16 cellular contexts compared by ENCODE assay signal in the genomic region with DNA sequence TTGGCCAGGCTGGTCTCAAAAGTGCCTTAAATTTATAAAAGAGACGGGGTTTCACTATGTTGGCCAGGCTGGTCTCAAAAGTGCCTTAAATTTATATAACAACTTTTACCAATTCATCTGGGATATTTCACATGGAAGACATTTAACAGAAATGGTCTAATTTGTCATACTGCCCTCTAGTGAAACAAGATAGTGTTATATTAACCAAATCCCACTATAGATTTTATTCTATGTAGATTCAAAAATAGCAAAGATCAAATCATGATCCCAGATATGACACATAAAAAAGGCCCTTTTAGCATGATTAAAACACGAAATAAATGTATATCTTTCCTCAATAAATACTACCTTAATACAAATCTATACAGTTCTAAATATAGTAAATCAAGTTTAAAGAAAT.
DNase-seq lines count a peak whose midpoint lies in the region; ATAC-seq and TF ChIP-seq lines count a peak whose summit lies in the region.
"Had no signal": no experiment of that assay in that cellular context is flagged by ENCODE, and none has a peak within 500 bp of the region (broad histone marks: within the 10 kb centered on the region; RNA-seq: fewer than 3 reads in every experiment).

No MANE protein-coding gene starts in this region.

- H3K27me3 ChIP-seq in OCI-LY3 (ENCODE audit: low read depth, low read length) (no peaks in the 10 kb centered on the region), hepatocyte (no peaks in the 10 kb centered on the region)
- H3K27me3 ChIP-seq: MG63, tibial artery had no signal

- no peaks in the 10 kb centered on the region for H3K9me3 ChIP-seq in OCI-LY3 (ENCODE audit: insufficient read depth, low read length)
- H3K9me3 ChIP-seq in hepatocyte (ENCODE audit: low read depth), result no peaks in the 10 kb centered on the region
- H3K9me3 ChIP-seq: MG63, tibial artery had no signal

- no peaks in the 10 kb centered on the region for H3K4me1 ChIP-seq in OCI-LY3 (ENCODE audit: low read length)
- no peaks in the 10 kb centered on the region for H3K4me1 ChIP-seq in hepatocyte (ENCODE audit: insufficient read depth)
- H3K4me1 ChIP-seq: parathyroid adenoma, tibial artery had no signal

- H3K27ac Mint-ChIP-seq in activated CD4-positive, alpha-beta T cell treated with anti-CD3 and anti-CD28 coated beads, Interleukin-2, amount 10 ng/mL, durations not matched to agents 24 days and 14 days, result no peak overlapping the region

- H3K4me3 Mint-ChIP-seq in activated CD4-positive, alpha-beta T cell treated with anti-CD3 and anti-CD28 coated beads, Interleukin-2, amount 10 ng/mL, durations not matched to agents 24 days and 14 days, result no peak overlapping the region

- H3K4me2 ChIP-seq in OCI-LY3 (ENCODE audit: low read length) (no peak overlapping the region), hepatocyte (no peak overlapping the region)

- in situ Hi-C loops in G401 (cut with HindIII; ENCODE audit: low sequenced_read_pairs), result no loop called here

- peak; percentile 63 for TF ChIP-seq CTCF in 22Rv1 (IDR thresholded peaks at IDR 0.05)
- peak; percentile 6 for TF ChIP-seq CTCF in GM10248 (IDR thresholded peaks at IDR 0.05; ENCODE audit: control extremely low read depth, extremely low read depth, low read depth, missing control alignments)
- TF ChIP-seq CTCF in OCI-LY3 (IDR thresholded peaks at IDR 0.05; ENCODE audit: low read depth, low read length), result peak; percentile 47
- peak; percentile 35 for TF ChIP-seq CTCF in hepatocyte (IDR thresholded peaks at IDR 0.05; ENCODE audit: poor library complexity)

- H4K20me1 ChIP-seq in OCI-LY3 (ENCODE audit: insufficient read depth, low read length), result no peaks in the 10 kb centered on the region
- no peaks in the 10 kb centered on the region for H4K20me1 ChIP-seq in hepatocyte (ENCODE audit: insufficient read depth, poor library complexity, severe bottlenecking)

- H3K4me1 Mint-ChIP-seq in activated CD4-positive, alpha-beta T cell treated with anti-CD3 and anti-CD28 coated beads, Interleukin-2, amount 10 ng/mL, durations not matched to agents 24 days and 14 days, result no peaks in the 10 kb centered on the region

- no peaks in the 10 kb centered on the region for H3K9me3 Mint-ChIP-seq in activated CD4-positive, alpha-beta T cell treated with anti-CD3 and anti-CD28 coated beads, Interleukin-2, amount 10 ng/mL, durations not matched to agents 24 days and 14 days

- H2AFZ ChIP-seq in OCI-LY3 (ENCODE audit: low read depth, low read length) (no peak overlapping the region), hepatocyte (no peak overlapping the region)
- H2AFZ ChIP-seq: parathyroid adenoma had no signal

- no peak for ATAC-seq in HG02870 (IDR thresholded peaks at IDR 0.05; ENCODE audit: unreplicated experiment)

- no peak overlapping the region for H3K9ac ChIP-seq in OCI-LY3 (ENCODE audit: low read length)
- H3K9ac ChIP-seq: parathyroid adenoma had no signal

- H3K27me3 Mint-ChIP-seq in activated CD4-positive, alpha-beta T cell treated with anti-CD3 and anti-CD28 coated beads, Interleukin-2, amount 10 ng/mL, durations not matched to agents 24 days and 14 days, result no peaks in the 10 kb centered on the region

- H3K9me2 ChIP-seq in hepatocyte (replicated peaks; ENCODE audit: insufficient read depth), result no peaks in the 10 kb centered on the region

- 69% methylated on average over 2 of the region's 2 CpGs for WGBS in hepatocyte (ENCODE audit: low lambda C conversion rate, missing lambda C conversion rate)

- DNase-seq in GM10248 (ENCODE audit: extremely low spot score) (no peak), hepatocyte (ENCODE audit: low spot score) (no peak), G401 (ENCODE audit: low spot score) (no peak)
- no peak for DNase-seq in activated CD4-positive, CD25-positive, alpha-beta regulatory T cell treated with anti-CD3 and anti-CD28 coated beads, Interleukin-2, amount 50 U/mL, for 72 hours
- no peak for DNase-seq in activated CD4-positive, alpha-beta T cell treated with anti-CD3 and anti-CD28 coated beads, Interleukin-2, amount 10 ng/mL, durations not matched to agents 24 days and 14 days
- DNase-seq: activated CD4-positive, alpha-beta T cell treated with anti-CD3 and anti-CD28 coated beads, Interleukin-2, amount 50 U/mL, for 1 hour; activated T-cell treated with anti-CD3 and anti-CD28 coated beads, Interleukin-2, amount 50 U/mL, for 48 hours; amniotic stem cell; DMS79; MG63; stimulated activated CD4-positive, alpha-beta T cell treated with anti-CD3 and anti-CD28 coated beads, Interleukin-15, amount 100 ng/mL, for 24 hours; tibial artery had no signal

- H3K36me3 Mint-ChIP-seq in activated CD4-positive, alpha-beta T cell treated with anti-CD3 and anti-CD28 coated beads, Interleukin-2, amount 10 ng/mL, durations not matched to agents 24 days and 14 days (ENCODE audit: low read depth), result no peaks in the 10 kb centered on the region

- POLR2A ChIA-PET in GM10248 (lab: Yijun Ruan, JAX), result no interaction called here

- intact Hi-C loops in activated CD4-positive, alpha-beta T cell treated with anti-CD3 and anti-CD28 coated beads, Interleukin-2, amount 10 ng/mL, durations not matched to agents 24 days and 14 days (cut with micrococcal nuclease), result no loop called here

- H3K4me3 ChIP-seq in OCI-LY3 (ENCODE audit: low read length), result no peak overlapping the region
- no peak overlapping the region for H3K4me3 ChIP-seq in hepatocyte
- H3K4me3 ChIP-seq: MG63, tibial artery had no signal

- H3K79me2 ChIP-seq in OCI-LY3 (ENCODE audit: low read length) (no peaks in the 10 kb centered on the region), hepatocyte (no peaks in the 10 kb centered on the region)
- H3K79me2 ChIP-seq: parathyroid adenoma had no signal

- H3K27ac ChIP-seq in 22Rv1, result no peak overlapping the region
- H3K27ac ChIP-seq in OCI-LY3 (ENCODE audit: low read length), result no peak overlapping the region
- H3K27ac ChIP-seq in hepatocyte, result no peak overlapping the region
- H3K27ac ChIP-seq: parathyroid adenoma, tibial artery had no signal

- H3K36me3 ChIP-seq in OCI-LY3 (replicated peaks; ENCODE audit: low read depth, low read length), result no peaks in the 10 kb centered on the region
- H3K36me3 ChIP-seq in hepatocyte (replicated peaks; ENCODE audit: insufficient read depth, low read depth), result no peaks in the 10 kb centered on the region
- H3K36me3 ChIP-seq: MG63, tibial artery had no signal

- CTCF ChIA-PET in GM10248 (lab: Yijun Ruan, JAX), result no interaction called here

Comparison
In these comparisons a context has a peak if more than half of its experiments do, and no peak if none do; other contexts are left out.
1. CTCF ChIP-seq: peak in every context shown above with its lines; median percentile 63 in 22Rv1; 47 in OCI-LY3; 35 in hepatocyte; 6 in GM10248.